Comparison of ENCODE assay signal across 25 cellular contexts in the genomic region with DNA sequence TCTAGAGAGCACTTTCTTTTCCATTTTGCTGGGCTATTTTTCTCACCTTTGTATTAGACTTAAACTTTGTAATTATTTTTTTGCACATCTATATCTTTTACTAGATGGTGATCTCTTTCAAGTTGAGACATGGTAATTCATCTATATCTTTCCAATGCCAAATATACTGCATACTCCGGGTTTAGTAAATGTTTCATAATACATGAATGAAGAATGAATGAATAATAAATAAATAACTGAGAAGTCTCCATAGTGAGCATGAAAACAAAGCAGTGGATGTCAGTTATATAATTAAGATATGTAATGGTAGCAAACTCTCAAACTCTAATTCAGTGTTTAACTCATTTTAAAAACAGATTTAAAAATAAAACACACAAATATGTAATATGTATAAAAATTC.
DNase-seq lines count a peak whose midpoint lies in the region; ATAC-seq and TF ChIP-seq lines count a peak whose summit lies in the region.
"Had no signal": no experiment of that assay in that cellular context is flagged by ENCODE, and none has a peak within 500 bp of the region (broad histone marks: within the 10 kb centered on the region; RNA-seq: fewer than 3 reads in every experiment).

No MANE protein-coding gene starts in this region.

- no peak overlapping the region for H3K27ac Mint-ChIP-seq in activated naive CD8-positive, alpha-beta T cell treated with anti-CD3 and anti-CD28 coated beads for 36 hours
- H3K27ac Mint-ChIP-seq: activated CD8-positive, alpha-beta T cell treated with anti-CD3 and anti-CD28 coated beads, Interleukin-2, amount 10 ng/mL, durations not matched to agents 7 days and 5 days; activated naive CD4-positive, alpha-beta T cell treated with anti-CD3 and anti-CD28 coated beads for 36 hours; CD14-positive monocyte; GM23338; natural killer cell treated with Interleukin-12 subunit alpha and Interleukin-12 subunit beta and Interleukin-15 and Interleukin-18, amount 100 ng/mL, for 72 hours; stimulated activated effector memory CD8-positive, alpha-beta T cell treated with anti-CD3 and anti-CD28 coated beads, Interleukin-12 subunit alpha, Interleukin-12 subunit beta, amount 100 ng/mL, for 72 hours had no signal

- DNase-seq in AG20443 (ENCODE audit: low spot score) (peak; percentile 31), NCI-H226 (peak; percentile 31), epithelial cell of esophagus (ENCODE audit: low read depth) (peak; percentile 63), kidney glomerular epithelial cell (lab: John Stamatoyannopoulos, UW) (peak; percentile 51), GDM1 (lab: John Stamatoyannopoulos, UW) (no peak), HuH-7.5 (ENCODE audit: low spot score) (no peak)
- no peak for DNase-seq in activated naive CD8-positive, alpha-beta T cell treated with anti-CD3 and anti-CD28 coated beads for 36 hours
- DNase-seq: ACHN; activated CD8-positive, alpha-beta T cell treated with anti-CD3 and anti-CD28 coated beads, Interleukin-2, amount 10 ng/mL, durations not matched to agents 7 days and 5 days; activated naive CD4-positive, alpha-beta T cell treated with anti-CD3 and anti-CD28 coated beads for 36 hours; activated T-cell treated with anti-CD3 and anti-CD28 coated beads, Interleukin-2, amount 50 U/mL, for 1 hour; GF-D8; midbrain; NCI-H1092 treated with DMSO at 0.1 percent for 48 hours; NCI-H2081 treated with DMSO at 0.1 percent for 48 hours; NCI-H510A treated with DMSO at 0.1 percent for 48 hours had no signal

- no peaks in the 10 kb centered on the region for H3K36me3 Mint-ChIP-seq in activated naive CD8-positive, alpha-beta T cell treated with anti-CD3 and anti-CD28 coated beads for 36 hours
- H3K36me3 Mint-ChIP-seq: CD14-positive monocyte; natural killer cell treated with Interleukin-12 subunit alpha and Interleukin-12 subunit beta and Interleukin-15 and Interleukin-18, amount 100 ng/mL, for 72 hours; stimulated activated effector memory CD8-positive, alpha-beta T cell treated with anti-CD3 and anti-CD28 coated beads, Interleukin-12 subunit alpha, Interleukin-12 subunit beta, amount 100 ng/mL, for 72 hours had no signal

- no peaks in the 10 kb centered on the region for H3K4me1 Mint-ChIP-seq in activated naive CD8-positive, alpha-beta T cell treated with anti-CD3 and anti-CD28 coated beads for 36 hours
- H3K4me1 Mint-ChIP-seq: CD14-positive monocyte; stimulated activated effector memory CD8-positive, alpha-beta T cell treated with anti-CD3 and anti-CD28 coated beads, Interleukin-12 subunit alpha, Interleukin-12 subunit beta, amount 100 ng/mL, for 72 hours had no signal

- no peaks in the 10 kb centered on the region for H3K27me3 Mint-ChIP-seq in activated naive CD8-positive, alpha-beta T cell treated with anti-CD3 and anti-CD28 coated beads for 36 hours

- no peak overlapping the region for H3K4me3 Mint-ChIP-seq in activated naive CD8-positive, alpha-beta T cell treated with anti-CD3 and anti-CD28 coated beads for 36 hours
- H3K4me3 Mint-ChIP-seq: activated CD8-positive, alpha-beta T cell treated with anti-CD3 and anti-CD28 coated beads, Interleukin-2, amount 10 ng/mL, durations not matched to agents 7 days and 5 days; activated naive CD4-positive, alpha-beta T cell treated with anti-CD3 and anti-CD28 coated beads for 36 hours; CD14-positive monocyte; GM23338; natural killer cell treated with Interleukin-12 subunit alpha and Interleukin-12 subunit beta and Interleukin-15 and Interleukin-18, amount 100 ng/mL, for 72 hours; stimulated activated effector memory CD8-positive, alpha-beta T cell treated with anti-CD3 and anti-CD28 coated beads, Interleukin-12 subunit alpha, Interleukin-12 subunit beta, amount 100 ng/mL, for 72 hours had no signal

- no peak overlapping the region for H3K4me3 ChIP-seq in epithelial cell of esophagus (ENCODE audit: low read length)
- H3K4me3 ChIP-seq: ascending aorta, GM12878, GM23338, vagina had no signal

- ATAC-seq in HG03175 (IDR thresholded peaks at IDR 0.05; ENCODE audit: unreplicated experiment): no peak
- ATAC-seq: activated CD4-positive, CD25-positive, alpha-beta regulatory T cell treated with anti-CD3 and anti-CD28 coated beads, Interleukin-2, amount 50 U/mL, for 24 hours; activated CD8-positive, alpha-beta T cell treated with anti-CD3 and anti-CD28 coated beads, Interleukin-2, amount 10 ng/mL, durations not matched to agents 7 days and 5 days; natural killer cell treated with Interleukin-12 subunit alpha and Interleukin-12 subunit beta and Interleukin-15 and Interleukin-18, amount 100 ng/mL, for 72 hours had no signal

- H3K9me3 Mint-ChIP-seq in activated naive CD8-positive, alpha-beta T cell treated with anti-CD3 and anti-CD28 coated beads for 36 hours: peaks cover 3% of the 10 kb centered on the region
- H3K9me3 Mint-ChIP-seq: activated naive CD4-positive, alpha-beta T cell treated with anti-CD3 and anti-CD28 coated beads for 36 hours; stimulated activated effector memory CD8-positive, alpha-beta T cell treated with anti-CD3 and anti-CD28 coated beads, Interleukin-12 subunit alpha, Interleukin-12 subunit beta, amount 100 ng/mL, for 72 hours had no signal

- TF ChIP-seq CTCF in epithelial cell of esophagus (IDR thresholded peaks at IDR 0.05; ENCODE audit: insufficient read depth, low read depth, low read length, missing control alignments): no peak

Comparison
In these comparisons a context has a peak if more than half of its experiments do, and no peak if none do; other contexts are left out.
1. DNase-seq: peak in AG20443 (single experiment), NCI-H226 (single experiment), epithelial cell of esophagus (single experiment) and kidney glomerular epithelial cell (single experiment); none in GDM1 (single experiment), activated naive CD8-positive, alpha-beta T cell treated with anti-CD3 and anti-CD28 coated beads for 36 hours (single experiment) and HuH-7.5 (single experiment).